In the genomic region with DNA sequence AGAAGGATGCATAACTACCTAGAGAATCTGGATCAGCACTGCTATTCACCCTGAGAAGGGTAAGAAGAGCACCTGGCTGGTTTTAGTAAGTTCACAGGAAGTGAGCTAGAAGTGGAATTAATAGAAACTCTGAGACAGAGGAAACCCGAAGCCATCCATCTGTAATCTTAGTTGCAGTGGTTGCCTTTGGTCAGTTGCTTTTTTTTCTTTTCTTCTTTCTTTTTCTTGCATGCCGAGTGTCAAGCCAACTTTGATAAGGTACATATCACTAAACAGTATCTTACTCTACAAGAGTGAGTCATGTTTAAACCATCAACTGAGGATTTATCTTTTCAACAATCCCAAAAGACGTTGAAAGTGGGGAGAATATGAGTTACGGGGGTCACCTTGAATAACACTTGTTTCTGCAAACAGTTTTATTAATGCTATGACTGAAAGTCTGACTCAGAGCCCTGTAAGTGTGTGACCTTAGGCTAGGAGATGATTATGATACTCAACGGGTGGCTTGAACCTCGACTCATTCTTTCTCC, we compare ENCODE assay signal across 1 cellular context.
TF ChIP-seq lines count a peak whose summit lies in the region.

No MANE protein-coding gene starts in this region.

TF ChIP-seq in GM12878, 131 proteins besides CTCF, POLR2A, EP300 and RAD21 (continued from another document and continues in another):
- TF ChIP-seq, protein P1, sequence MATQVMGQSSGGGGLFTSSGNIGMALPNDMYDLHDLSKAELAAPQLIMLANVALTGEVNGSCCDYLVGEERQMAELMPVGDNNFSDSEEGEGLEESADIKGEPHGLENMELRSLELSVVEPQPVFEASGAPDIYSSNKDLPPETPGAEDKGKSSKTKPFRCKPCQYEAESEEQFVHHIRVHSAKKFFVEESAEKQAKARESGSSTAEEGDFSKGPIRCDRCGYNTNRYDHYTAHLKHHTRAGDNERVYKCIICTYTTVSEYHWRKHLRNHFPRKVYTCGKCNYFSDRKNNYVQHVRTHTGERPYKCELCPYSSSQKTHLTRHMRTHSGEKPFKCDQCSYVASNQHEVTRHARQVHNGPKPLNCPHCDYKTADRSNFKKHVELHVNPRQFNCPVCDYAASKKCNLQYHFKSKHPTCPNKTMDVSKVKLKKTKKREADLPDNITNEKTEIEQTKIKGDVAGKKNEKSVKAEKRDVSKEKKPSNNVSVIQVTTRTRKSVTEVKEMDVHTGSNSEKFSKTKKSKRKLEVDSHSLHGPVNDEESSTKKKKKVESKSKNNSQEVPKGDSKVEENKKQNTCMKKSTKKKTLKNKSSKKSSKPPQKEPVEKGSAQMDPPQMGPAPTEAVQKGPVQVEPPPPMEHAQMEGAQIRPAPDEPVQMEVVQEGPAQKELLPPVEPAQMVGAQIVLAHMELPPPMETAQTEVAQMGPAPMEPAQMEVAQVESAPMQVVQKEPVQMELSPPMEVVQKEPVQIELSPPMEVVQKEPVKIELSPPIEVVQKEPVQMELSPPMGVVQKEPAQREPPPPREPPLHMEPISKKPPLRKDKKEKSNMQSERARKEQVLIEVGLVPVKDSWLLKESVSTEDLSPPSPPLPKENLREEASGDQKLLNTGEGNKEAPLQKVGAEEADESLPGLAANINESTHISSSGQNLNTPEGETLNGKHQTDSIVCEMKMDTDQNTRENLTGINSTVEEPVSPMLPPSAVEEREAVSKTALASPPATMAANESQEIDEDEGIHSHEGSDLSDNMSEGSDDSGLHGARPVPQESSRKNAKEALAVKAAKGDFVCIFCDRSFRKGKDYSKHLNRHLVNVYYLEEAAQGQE (IDR thresholded peaks at IDR 0.05; ENCODE audit: low read depth, low read length), result no peak
- TF ChIP-seq SMC3 (IDR thresholded peaks at IDR 0.05; ENCODE audit: borderline replicate concordance, low read length) (no peak), SKIL (IDR thresholded peaks at IDR 0.05; ENCODE audit: low read depth, poor library complexity, severe bottlenecking) (peak; percentile 21), RAD51 (IDR thresholded peaks at IDR 0.05) (no peak), RELA (IDR thresholded peaks at IDR 0.05; ENCODE audit: borderline replicate concordance, partially characterized antibody) (no peak), TARDBP (IDR thresholded peaks at IDR 0.05; ENCODE audit: borderline replicate concordance) (no peak), NFIC (IDR thresholded peaks at IDR 0.05; ENCODE audit: low read depth, low read length) (peak; percentile 68; the same call in 1 of the 2 replicates), POU2F2 (IDR thresholded peaks at IDR 0.05; ENCODE audit: borderline replicate concordance, low read depth, low read length) (no peak), CHD1 (IDR thresholded peaks at IDR 0.05; ENCODE audit: low read depth, low read length) (no peak), PAX5 (IDR thresholded peaks at IDR 0.05; ENCODE audit: borderline replicate concordance, low read depth, low read length) (0 out of 2 replicates have a peak, but pooled peaks have one; percentile 0), IKZF1 (conservative IDR thresholded peaks at IDR 0.05) (no peak), TCF3 (IDR thresholded peaks at IDR 0.05; ENCODE audit: borderline replicate concordance, insufficient read depth, low read depth, low read length) (no peak), ETV6 (conservative IDR thresholded peaks at IDR 0.05 in 1 of 2, IDR thresholded peaks at IDR 0.05 in 1 of 2; ENCODE audit: borderline replicate concordance in 1 of 2, low read depth in 1 of 2) (peak in 1 of 2 experiments; percentile 63; a peak in 1 of 4 replicates), SREBF2 (IDR thresholded peaks at IDR 0.05; ENCODE audit: low read length) (no peak), FOS (IDR thresholded peaks at IDR 0.05; ENCODE audit: borderline replicate concordance, extremely low read depth, insufficient read length) (no peak), CBX5 (IDR thresholded peaks at IDR 0.05; ENCODE audit: low read depth) (0 out of 2 replicates have a peak, but pooled peaks have one; percentile 20), BRCA1 (IDR thresholded peaks at IDR 0.05; ENCODE audit: low read depth, low read length) (no peak), KDM1A (IDR thresholded peaks at IDR 0.05; ENCODE audit: borderline replicate concordance) (no peak), RFX5 (IDR thresholded peaks at IDR 0.05; ENCODE audit: low read depth, low read length) (no peak), JUNB (IDR thresholded peaks at IDR 0.05) (peak; percentile 45; the same call in 1 of the 2 replicates), YY1 (IDR thresholded peaks at IDR 0.05; ENCODE audit: low read depth, low read length) (0 out of 2 replicates have a peak, but pooled peaks have one; percentile 28), RUNX3 (IDR thresholded peaks at IDR 0.05; ENCODE audit: low read length) (peak; percentile 74), CEBPB (IDR thresholded peaks at IDR 0.05; ENCODE audit: borderline replicate concordance in 1 of 2, low read depth in 2 of 2, low read length in 2 of 2) (0 out of 4 replicates have a peak, but pooled peaks of 1 of the 2 experiments have one; percentile 44), TBL1XR1 (IDR thresholded peaks at IDR 0.05; ENCODE audit: low read depth, low read length) (no peak), RB1 (IDR thresholded peaks at IDR 0.05; ENCODE audit: borderline replicate concordance) (no peak), EED (IDR thresholded peaks at IDR 0.05; ENCODE audit: low read depth) (0 out of 2 replicates have a peak, but pooled peaks have one; percentile 12)
- TF ChIP-seq, protein P2, sequence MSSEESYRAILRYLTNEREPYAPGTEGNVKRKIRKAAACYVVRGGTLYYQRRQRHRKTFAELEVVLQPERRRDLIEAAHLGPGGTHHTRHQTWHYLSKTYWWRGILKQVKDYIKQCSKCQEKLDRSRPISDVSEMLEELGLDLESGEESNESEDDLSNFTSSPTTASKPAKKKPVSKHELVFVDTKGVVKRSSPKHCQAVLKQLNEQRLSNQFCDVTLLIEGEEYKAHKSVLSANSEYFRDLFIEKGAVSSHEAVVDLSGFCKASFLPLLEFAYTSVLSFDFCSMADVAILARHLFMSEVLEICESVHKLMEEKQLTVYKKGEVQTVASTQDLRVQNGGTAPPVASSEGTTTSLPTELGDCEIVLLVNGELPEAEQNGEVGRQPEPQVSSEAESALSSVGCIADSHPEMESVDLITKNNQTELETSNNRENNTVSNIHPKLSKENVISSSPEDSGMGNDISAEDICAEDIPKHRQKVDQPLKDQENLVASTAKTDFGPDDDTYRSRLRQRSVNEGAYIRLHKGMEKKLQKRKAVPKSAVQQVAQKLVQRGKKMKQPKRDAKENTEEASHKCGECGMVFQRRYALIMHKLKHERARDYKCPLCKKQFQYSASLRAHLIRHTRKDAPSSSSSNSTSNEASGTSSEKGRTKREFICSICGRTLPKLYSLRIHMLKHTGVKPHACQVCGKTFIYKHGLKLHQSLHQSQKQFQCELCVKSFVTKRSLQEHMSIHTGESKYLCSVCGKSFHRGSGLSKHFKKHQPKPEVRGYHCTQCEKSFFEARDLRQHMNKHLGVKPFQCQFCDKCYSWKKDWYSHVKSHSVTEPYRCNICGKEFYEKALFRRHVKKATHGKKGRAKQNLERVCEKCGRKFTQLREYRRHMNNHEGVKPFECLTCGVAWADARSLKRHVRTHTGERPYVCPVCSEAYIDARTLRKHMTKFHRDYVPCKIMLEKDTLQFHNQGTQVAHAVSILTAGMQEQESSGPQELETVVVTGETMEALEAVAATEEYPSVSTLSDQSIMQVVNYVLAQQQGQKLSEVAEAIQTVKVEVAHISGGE (CRISPR knock-in tag; IDR thresholded peaks at IDR 0.05), result no peak
- TF ChIP-seq, protein P3, sequence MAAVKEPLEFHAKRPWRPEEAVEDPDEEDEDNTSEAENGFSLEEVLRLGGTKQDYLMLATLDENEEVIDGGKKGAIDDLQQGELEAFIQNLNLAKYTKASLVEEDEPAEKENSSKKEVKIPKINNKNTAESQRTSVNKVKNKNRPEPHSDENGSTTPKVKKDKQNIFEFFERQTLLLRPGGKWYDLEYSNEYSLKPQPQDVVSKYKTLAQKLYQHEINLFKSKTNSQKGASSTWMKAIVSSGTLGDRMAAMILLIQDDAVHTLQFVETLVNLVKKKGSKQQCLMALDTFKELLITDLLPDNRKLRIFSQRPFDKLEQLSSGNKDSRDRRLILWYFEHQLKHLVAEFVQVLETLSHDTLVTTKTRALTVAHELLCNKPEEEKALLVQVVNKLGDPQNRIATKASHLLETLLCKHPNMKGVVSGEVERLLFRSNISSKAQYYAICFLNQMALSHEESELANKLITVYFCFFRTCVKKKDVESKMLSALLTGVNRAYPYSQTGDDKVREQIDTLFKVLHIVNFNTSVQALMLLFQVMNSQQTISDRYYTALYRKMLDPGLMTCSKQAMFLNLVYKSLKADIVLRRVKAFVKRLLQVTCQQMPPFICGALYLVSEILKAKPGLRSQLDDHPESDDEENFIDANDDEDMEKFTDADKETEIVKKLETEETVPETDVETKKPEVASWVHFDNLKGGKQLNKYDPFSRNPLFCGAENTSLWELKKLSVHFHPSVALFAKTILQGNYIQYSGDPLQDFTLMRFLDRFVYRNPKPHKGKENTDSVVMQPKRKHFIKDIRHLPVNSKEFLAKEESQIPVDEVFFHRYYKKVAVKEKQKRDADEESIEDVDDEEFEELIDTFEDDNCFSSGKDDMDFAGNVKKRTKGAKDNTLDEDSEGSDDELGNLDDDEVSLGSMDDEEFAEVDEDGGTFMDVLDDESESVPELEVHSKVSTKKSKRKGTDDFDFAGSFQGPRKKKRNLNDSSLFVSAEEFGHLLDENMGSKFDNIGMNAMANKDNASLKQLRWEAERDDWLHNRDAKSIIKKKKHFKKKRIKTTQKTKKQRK (IDR thresholded peaks at IDR 0.05; ENCODE audit: low read depth, low read length), result no peak
- TF ChIP-seq, protein P4, sequence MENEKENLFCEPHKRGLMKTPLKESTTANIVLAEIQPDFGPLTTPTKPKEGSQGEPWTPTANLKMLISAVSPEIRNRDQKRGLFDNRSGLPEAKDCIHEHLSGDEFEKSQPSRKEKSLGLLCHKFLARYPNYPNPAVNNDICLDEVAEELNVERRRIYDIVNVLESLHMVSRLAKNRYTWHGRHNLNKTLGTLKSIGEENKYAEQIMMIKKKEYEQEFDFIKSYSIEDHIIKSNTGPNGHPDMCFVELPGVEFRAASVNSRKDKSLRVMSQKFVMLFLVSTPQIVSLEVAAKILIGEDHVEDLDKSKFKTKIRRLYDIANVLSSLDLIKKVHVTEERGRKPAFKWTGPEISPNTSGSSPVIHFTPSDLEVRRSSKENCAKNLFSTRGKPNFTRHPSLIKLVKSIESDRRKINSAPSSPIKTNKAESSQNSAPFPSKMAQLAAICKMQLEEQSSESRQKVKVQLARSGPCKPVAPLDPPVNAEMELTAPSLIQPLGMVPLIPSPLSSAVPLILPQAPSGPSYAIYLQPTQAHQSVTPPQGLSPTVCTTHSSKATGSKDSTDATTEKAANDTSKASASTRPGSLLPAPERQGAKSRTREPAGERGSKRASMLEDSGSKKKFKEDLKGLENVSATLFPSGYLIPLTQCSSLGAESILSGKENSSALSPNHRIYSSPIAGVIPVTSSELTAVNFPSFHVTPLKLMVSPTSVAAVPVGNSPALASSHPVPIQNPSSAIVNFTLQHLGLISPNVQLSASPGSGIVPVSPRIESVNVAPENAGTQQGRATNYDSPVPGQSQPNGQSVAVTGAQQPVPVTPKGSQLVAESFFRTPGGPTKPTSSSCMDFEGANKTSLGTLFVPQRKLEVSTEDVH (IDR thresholded peaks at IDR 0.05; ENCODE audit: low read depth, partially characterized antibody), result no peak
- TF ChIP-seq, protein P5, sequence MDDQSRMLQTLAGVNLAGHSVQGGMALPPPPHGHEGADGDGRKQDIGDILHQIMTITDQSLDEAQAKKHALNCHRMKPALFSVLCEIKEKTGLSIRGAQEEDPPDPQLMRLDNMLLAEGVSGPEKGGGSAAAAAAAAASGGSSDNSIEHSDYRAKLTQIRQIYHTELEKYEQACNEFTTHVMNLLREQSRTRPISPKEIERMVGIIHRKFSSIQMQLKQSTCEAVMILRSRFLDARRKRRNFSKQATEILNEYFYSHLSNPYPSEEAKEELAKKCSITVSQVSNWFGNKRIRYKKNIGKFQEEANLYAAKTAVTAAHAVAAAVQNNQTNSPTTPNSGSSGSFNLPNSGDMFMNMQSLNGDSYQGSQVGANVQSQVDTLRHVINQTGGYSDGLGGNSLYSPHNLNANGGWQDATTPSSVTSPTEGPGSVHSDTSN (IDR thresholded peaks at IDR 0.05; ENCODE audit: insufficient replicate concordance, low read depth, low read length), result no peak
- TF ChIP-seq, protein P6, sequence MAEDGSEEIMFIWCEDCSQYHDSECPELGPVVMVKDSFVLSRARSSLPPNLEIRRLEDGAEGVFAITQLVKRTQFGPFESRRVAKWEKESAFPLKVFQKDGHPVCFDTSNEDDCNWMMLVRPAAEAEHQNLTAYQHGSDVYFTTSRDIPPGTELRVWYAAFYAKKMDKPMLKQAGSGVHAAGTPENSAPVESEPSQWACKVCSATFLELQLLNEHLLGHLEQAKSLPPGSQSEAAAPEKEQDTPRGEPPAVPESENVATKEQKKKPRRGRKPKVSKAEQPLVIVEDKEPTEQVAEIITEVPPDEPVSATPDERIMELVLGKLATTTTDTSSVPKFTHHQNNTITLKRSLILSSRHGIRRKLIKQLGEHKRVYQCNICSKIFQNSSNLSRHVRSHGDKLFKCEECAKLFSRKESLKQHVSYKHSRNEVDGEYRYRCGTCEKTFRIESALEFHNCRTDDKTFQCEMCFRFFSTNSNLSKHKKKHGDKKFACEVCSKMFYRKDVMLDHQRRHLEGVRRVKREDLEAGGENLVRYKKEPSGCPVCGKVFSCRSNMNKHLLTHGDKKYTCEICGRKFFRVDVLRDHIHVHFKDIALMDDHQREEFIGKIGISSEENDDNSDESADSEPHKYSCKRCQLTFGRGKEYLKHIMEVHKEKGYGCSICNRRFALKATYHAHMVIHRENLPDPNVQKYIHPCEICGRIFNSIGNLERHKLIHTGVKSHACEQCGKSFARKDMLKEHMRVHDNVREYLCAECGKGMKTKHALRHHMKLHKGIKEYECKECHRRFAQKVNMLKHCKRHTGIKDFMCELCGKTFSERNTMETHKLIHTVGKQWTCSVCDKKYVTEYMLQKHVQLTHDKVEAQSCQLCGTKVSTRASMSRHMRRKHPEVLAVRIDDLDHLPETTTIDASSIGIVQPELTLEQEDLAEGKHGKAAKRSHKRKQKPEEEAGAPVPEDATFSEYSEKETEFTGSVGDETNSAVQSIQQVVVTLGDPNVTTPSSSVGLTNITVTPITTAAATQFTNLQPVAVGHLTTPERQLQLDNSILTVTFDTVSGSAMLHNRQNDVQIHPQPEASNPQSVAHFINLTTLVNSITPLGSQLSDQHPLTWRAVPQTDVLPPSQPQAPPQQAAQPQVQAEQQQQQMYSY (CRISPR knock-in tag; IDR thresholded peaks at IDR 0.05), result no peak
